In genomic region chr3:146814601-146815315, GRCh38 we compare ENCODE assay signal across 1 cellular context.
TF ChIP-seq lines count a peak whose summit lies in the region.

No MANE protein-coding gene starts in this region.

TF ChIP-seq in GM23338, 12 proteins besides CTCF, POLR2A, EP300 and RAD21 (continued from another document):
- TF ChIP-seq REST (IDR thresholded peaks at IDR 0.05; ENCODE audit: unreplicated experiment) (no peak), STAT1 (IDR thresholded peaks at IDR 0.05; ENCODE audit: unreplicated experiment) (no peak), CREB1 (CRISPR knock-in tag; IDR thresholded peaks at IDR 0.05; ENCODE audit: low read depth) (no peak), EZH2phosphoT487 (IDR thresholded peaks at IDR 0.05; ENCODE audit: unreplicated experiment) (no peak), ZNF331 (CRISPR knock-in tag; IDR thresholded peaks at IDR 0.05; ENCODE audit: low read depth) (no peak), JUNB (IDR thresholded peaks at IDR 0.05; ENCODE audit: unreplicated experiment) (no peak), POLR2AphosphoS5 (IDR thresholded peaks at IDR 0.05; ENCODE audit: low read depth) (no peak), ETS1 (IDR thresholded peaks at IDR 0.05) (no peak), NANOG (IDR thresholded peaks at IDR 0.05; ENCODE audit: borderline replicate concordance) (no peak), ZNF462 (CRISPR knock-in tag; IDR thresholded peaks at IDR 0.05) (no peak)
